13 cellular contexts compared by ENCODE assay signal in genomic region chr1:207876129-207876528, GRCh38. TPM values are rescaled to one million over a fixed set of nuclear protein-coding genes. Genes with fewer than 3 reads are reported as not detected.
A peak's percentile ranks its signal among the peaks of the same experiment; 100 is the strongest.
DNase-seq lines count a peak whose midpoint lies in the region; ATAC-seq, FAIRE-seq and TF ChIP-seq lines count a peak whose summit lies in the region.
"Had no signal": no experiment of that assay in that cellular context is flagged by ENCODE, and none has a peak within 500 bp of the region (broad histone marks: within the 10 kb centered on the region; RNA-seq: fewer than 3 reads in every experiment).

No MANE protein-coding gene starts in this region.

- CTCF ChIA-PET in H1 (lab: Charles Lee; ENCODE audit: partially characterized antibody): interaction anchor here (0.7 to 12.5 kb wide), 27 partner anchors 8 to 146 kb away, joined by 3 to 180 read pairs (median 5); no protein-coding TSS in a partner anchor

- no peaks in the 10 kb centered on the region for H3K79me2 ChIP-seq in H1 (ENCODE audit: control insufficient read depth in 1 of 2, insufficient read depth in 2 of 2, low read length in 2 of 2)

- intact Hi-C loops in left ventricle myocardium superior (cut with micrococcal nuclease): no loop called here

- no peak for DNase-seq in left ventricle myocardium superior
- no peak for DNase-seq in right atrium auricular region (ENCODE audit: low spot score)
- DNase-seq in NB4 (ENCODE audit: low read depth): peak; percentile 40
- DNase-seq in H1 (ENCODE audit: low read depth in 1 of 2, low spot score in 2 of 2): no peak
- DNase-seq in stimulated activated effector memory CD8-positive, alpha-beta T cell treated with anti-CD3 and anti-CD28 coated beads, Interleukin-12 subunit alpha, Interleukin-12 subunit beta, amount 100 ng/mL, for 72 hours (ENCODE audit: low spot score in 2 of 2): no peak
- no peak for DNase-seq in COLO829 (ENCODE audit: low spot score)
- DNase-seq in stimulated activated naive CD8-positive, alpha-beta T cell treated with anti-CD3 and anti-CD28 coated beads, Interleukin-15, Interleukin-2, amounts not matched to agents 100 U/mL and 50 U/mL, for 24 hours: no peak
- DNase-seq: stimulated activated naive CD4-positive, alpha-beta T cell treated with Interleukin-2 at 50 U/mL for 16 hours had no signal

- H3K79me1 ChIP-seq in H1 (ENCODE audit: low read depth, low read length): no peaks in the 10 kb centered on the region

- no peak overlapping the region for H3K4me3 Mint-ChIP-seq in stimulated activated effector memory CD8-positive, alpha-beta T cell treated with anti-CD3 and anti-CD28 coated beads, Interleukin-12 subunit alpha, Interleukin-12 subunit beta, amount 100 ng/mL, for 72 hours
- H3K4me3 Mint-ChIP-seq: IgD-negative memory B cell had no signal

- H3K27me3 ChIP-seq in right atrium auricular region: no peaks in the 10 kb centered on the region
- H3K27me3 ChIP-seq in H1 (replicated peaks in 1 of 4; ENCODE audit: control insufficient read depth in 3 of 4, extremely low read depth in 1 of 4, insufficient read depth in 3 of 4, low read length in 3 of 4): no peaks in the 10 kb centered on the region

- H4K91ac ChIP-seq in H1 (replicated peaks; ENCODE audit: insufficient read length, low read length): no peak overlapping the region

- H3K4me3 ChIP-seq in right atrium auricular region (no peak overlapping the region), NB4 (ENCODE audit: low read depth, low read length) (no peak overlapping the region), H1 (ENCODE audit: extremely low read depth in 1 of 4, insufficient read depth in 2 of 4, low read depth in 3 of 4, low read length in 4 of 4) (no peak overlapping the region)

- FAIRE-seq in H1 (lab: Jason Lieb, UNC): no peak
- FAIRE-seq: endometrium had no signal

- no peak overlapping the region for H3K56ac ChIP-seq in H1 (replicated peaks; ENCODE audit: insufficient read length, low read depth, low read length)

- H2BK5ac ChIP-seq in H1 (ENCODE audit: low read depth, low read length): no peak overlapping the region

- H3K27ac ChIP-seq in right atrium auricular region: no peak overlapping the region
- H3K27ac ChIP-seq in H1 (ENCODE audit: low read depth, low read length): no peak overlapping the region

- no peak overlapping the region for H2AFZ ChIP-seq in H1 (ENCODE audit: low read length)

- H3K36me3 ChIP-seq in right atrium auricular region (no peaks in the 10 kb centered on the region), H1 (ENCODE audit: control insufficient read depth in 2 of 4, insufficient read depth in 4 of 4, low read length in 3 of 4) (no peaks in the 10 kb centered on the region)

- ATAC-seq in left ventricle myocardium superior: peak; percentile 38
- no peak for ATAC-seq in stimulated activated effector memory CD8-positive, alpha-beta T cell treated with anti-CD3 and anti-CD28 coated beads, Interleukin-12 subunit alpha, Interleukin-12 subunit beta, amount 100 ng/mL, for 72 hours
- ATAC-seq in stimulated activated naive CD8-positive, alpha-beta T cell treated with anti-CD3 and anti-CD28 coated beads, Interleukin-15, Interleukin-2, amounts not matched to agents 100 U/mL and 50 U/mL, for 24 hours: no peak
- ATAC-seq in GM18870 (IDR thresholded peaks at IDR 0.05; ENCODE audit: unreplicated experiment): no peak

- no peak overlapping the region for H4K8ac ChIP-seq in H1 (ENCODE audit: extremely low read depth, insufficient read depth, low read length)

- no peak overlapping the region for H2BK20ac ChIP-seq in H1 (ENCODE audit: low read length)

- no peak overlapping the region for H2AK5ac ChIP-seq in H1 (ENCODE audit: low read depth, low read length)

- H3K4me1 ChIP-seq in right atrium auricular region (peaks cover 0 to 19% of the 10 kb centered on the region in 2 donors), H1 (replicated peaks in 1 of 4; ENCODE audit: control insufficient read depth in 3 of 4, insufficient read depth in 4 of 4, low read length in 3 of 4) (0 out of 7 replicates have a peak, but pooled peaks cover 0 to 2% (median 0%) of the 10 kb centered on the region in 4 experiments)

- no peak for TF ChIP-seq EP300 in H1 (IDR thresholded peaks at IDR 0.05; ENCODE audit: borderline replicate concordance in 1 of 2, low read depth in 2 of 2, low read length in 2 of 2)

- no peaks in the 10 kb centered on the region for H4K20me1 ChIP-seq in H1 (replicated peaks in 1 of 2; ENCODE audit: control insufficient read depth in 1 of 2, insufficient read depth in 2 of 2, low read length in 2 of 2)

- H2BK12ac ChIP-seq in H1 (ENCODE audit: low read depth, low read length): no peak overlapping the region

- H3K27ac Mint-ChIP-seq in stimulated activated effector memory CD8-positive, alpha-beta T cell treated with anti-CD3 and anti-CD28 coated beads, Interleukin-12 subunit alpha, Interleukin-12 subunit beta, amount 100 ng/mL, for 72 hours: peak overlapping the region; percentile 26
- H3K27ac Mint-ChIP-seq: IgD-negative memory B cell had no signal

- H3K9me3 ChIP-seq in right atrium auricular region: no peaks in the 10 kb centered on the region
- no peaks in the 10 kb centered on the region for H3K9me3 ChIP-seq in H1 (ENCODE audit: insufficient read depth in 2 of 2, low read depth in 1 of 2, low read length in 1 of 2)

- no peak overlapping the region for H4K5ac ChIP-seq in H1 (ENCODE audit: insufficient read length, low read depth, low read length)

- WGBS in H1 (ENCODE audit: extremely low coverage in 1 of 2, insufficient coverage in 1 of 2, insufficient read length in 1 of 2, insufficient replicate concordance in 2 of 2, low coverage in 1 of 2, low lambda C conversion rate in 2 of 2, missing lambda C conversion rate in 1 of 2), 2 experiments: 65% methylated on average over 4 of the region's 4 CpGs; no CpG with 5 or more reads in 1 of the 2 experiments

- peak in 1 of 2 donors; percentile 38 for TF ChIP-seq CTCF in right atrium auricular region (IDR thresholded peaks at IDR 0.05)
- TF ChIP-seq CTCF in NB4 (IDR thresholded peaks at IDR 0.05; ENCODE audit: low read depth, low read length): peak; percentile 10
- TF ChIP-seq CTCF in H1 (IDR thresholded peaks at IDR 0.05; ENCODE audit: control extremely low read depth in 1 of 3, insufficient read depth in 1 of 3, low read depth in 1 of 3, low read length in 3 of 3): peak; percentile 50 to 66 (median 51)

- H3K4ac ChIP-seq in H1 (replicated peaks; ENCODE audit: insufficient read length, low read depth, low read length): no peak overlapping the region

- no peak overlapping the region for H3K18ac ChIP-seq in H1 (ENCODE audit: extremely low read depth, low read length)

- peak; percentile 21 to 50; a peak in 3 of 4 replicates for TF ChIP-seq RAD21 in H1 (IDR thresholded peaks at IDR 0.05 in 1 of 2, conservative IDR thresholded peaks at IDR 0.05 in 1 of 2; ENCODE audit: low read depth in 2 of 2, low read length in 2 of 2)

- no peaks in the 10 kb centered on the region for H3K23me2 ChIP-seq in H1 (ENCODE audit: low read depth, low read length)

- no peak for TF ChIP-seq POLR2A in NB4 (IDR thresholded peaks at IDR 0.05; ENCODE audit: extremely low read depth, insufficient read length)
- no peak for TF ChIP-seq POLR2A in H1 (IDR thresholded peaks at IDR 0.05; ENCODE audit: control extremely low read depth in 1 of 2, low read depth in 2 of 2, low read length in 2 of 2)

- POLR2A ChIA-PET in H1 (lab: Charles Lee; ENCODE audit: partially characterized antibody): no interaction called here

- H2BK15ac ChIP-seq in H1 (ENCODE audit: low read length): no peak overlapping the region

- no peak overlapping the region for H2BK120ac ChIP-seq in H1 (replicated peaks; ENCODE audit: low read depth, low read length)

- peaks cover 44% of the 10 kb centered on the region for H3K4me1 Mint-ChIP-seq in stimulated activated effector memory CD8-positive, alpha-beta T cell treated with anti-CD3 and anti-CD28 coated beads, Interleukin-12 subunit alpha, Interleukin-12 subunit beta, amount 100 ng/mL, for 72 hours

- H3K4me2 ChIP-seq in H1 (ENCODE audit: insufficient read depth in 1 of 2, low read depth in 2 of 2, low read length in 2 of 2): no peak overlapping the region

- no peak overlapping the region for H3K14ac ChIP-seq in H1 (ENCODE audit: insufficient read length)

- no peaks in the 10 kb centered on the region for H3K9me3 Mint-ChIP-seq in stimulated activated effector memory CD8-positive, alpha-beta T cell treated with anti-CD3 and anti-CD28 coated beads, Interleukin-12 subunit alpha, Interleukin-12 subunit beta, amount 100 ng/mL, for 72 hours
- H3K9me3 Mint-ChIP-seq: IgD-negative memory B cell had no signal

- peaks cover 5% of the 10 kb centered on the region for H3K36me3 Mint-ChIP-seq in stimulated activated effector memory CD8-positive, alpha-beta T cell treated with anti-CD3 and anti-CD28 coated beads, Interleukin-12 subunit alpha, Interleukin-12 subunit beta, amount 100 ng/mL, for 72 hours
- H3K36me3 Mint-ChIP-seq: CD14-positive monocyte, IgD-negative memory B cell had no signal

- no peak overlapping the region for H3K9ac ChIP-seq in H1 (replicated peaks in 1 of 4; ENCODE audit: extremely low read depth in 1 of 4, low read depth in 3 of 4, low read length in 3 of 4)

- no peak overlapping the region for H3K23ac ChIP-seq in H1 (ENCODE audit: insufficient read length)

TF ChIP-seq in H1, 55 proteins besides CTCF, POLR2A, EP300 and RAD21:
- TF ChIP-seq CREB1 (IDR thresholded peaks at IDR 0.05) (0 out of 2 replicates have a peak, but pooled peaks have one; percentile 26), RBBP5 (IDR thresholded peaks at IDR 0.05; ENCODE audit: borderline replicate concordance, low read depth, low read length) (no peak)

RNA-seq across cellular contexts. Expression of gene CD34, which starts 34.8 kb away (rescaled TPM):
- 72.1 TPM for total RNA-seq in left ventricle myocardium superior
- total RNA-seq in right atrium auricular region: 10 to 100 TPM; 76.7 to 76.8 TPM
- 0.39 and 0.46 TPM in 2 replicates for total RNA-seq in H1 (2021; fragmentation: NEBNext Ultra II Directional; extraction: Animal tissue kit (Norgen Biotek cat#: 25700))
- polyA plus RNA-seq in H1 (2011; rRNA removed): 0.50 and 0.54 TPM in 2 replicates
- 0.47 TPM for polyA plus RNA-seq in H1 (2011; cell fraction: cytosol; rRNA removed)
- 0.46 TPM for polyA plus RNA-seq in H1 (2011; cell fraction: nucleus; rRNA removed)
- polyA plus RNA-seq in H1 (2012, experiment 1 of 2): 0.24 to 0.45 TPM (median 0.36 TPM) in 4 replicates
- polyA plus RNA-seq in H1 (2012, experiment 2 of 2): 0.35 TPM
- 0.30 TPM for polyA plus RNA-seq in H1 (2013, experiment 1 of 2)
- 0.26 TPM for polyA plus RNA-seq in H1 (2013, experiment 2 of 2)
- 0.44 and 0.61 TPM in 2 replicates for polyA minus RNA-seq in H1 (2011; rRNA and poly(A)+ RNA removed)
- not detected for polyA minus RNA-seq in H1 (2011; cell fraction: cytosol; rRNA and poly(A)+ RNA removed)
- polyA minus RNA-seq in H1 (2011; cell fraction: nucleus; rRNA and poly(A)+ RNA removed): 0.50 TPM
- polyA plus RNA-seq: CD14-positive monocyte, IgD-negative memory B cell, neural cell had no signal

Comparison
In these comparisons a context has a peak if more than half of its experiments do, and no peak if none do; other contexts are left out.
1. RNA of gene CD34, which starts 34.8 kb away (total RNA-seq): 76.7 to 76.8 TPM in right atrium auricular region and 72.1 TPM in left ventricle myocardium superior (single experiment); 0.39 to 0.46 TPM in H1; every median in the first group is over 10 times any median in the second.